Comparison of ENCODE assay signal across 12 cellular contexts in the genomic region with DNA sequence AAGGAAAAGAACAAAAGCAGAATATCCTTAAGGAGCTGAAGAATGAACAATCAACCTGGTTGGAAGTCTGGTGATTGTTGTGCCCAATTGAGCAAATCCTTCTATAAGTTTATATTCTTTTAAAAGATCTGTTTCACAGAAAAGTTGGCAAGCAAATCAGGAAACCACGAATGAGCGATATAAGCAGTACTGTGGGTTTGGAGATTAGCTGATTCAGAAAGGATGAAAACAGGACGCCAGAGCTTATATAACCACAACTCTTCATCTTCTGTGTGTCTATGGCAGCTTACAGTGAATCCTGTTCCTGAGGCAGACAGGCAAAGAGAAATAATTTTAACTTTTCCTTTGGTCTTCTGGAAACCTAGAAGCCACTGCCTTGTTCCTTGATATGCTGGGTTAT.
A peak's percentile ranks its signal among the peaks of the same experiment; 100 is the strongest.
DNase-seq lines count a peak whose midpoint lies in the region; ATAC-seq and TF ChIP-seq lines count a peak whose summit lies in the region.
"Had no signal": no experiment of that assay in that cellular context is flagged by ENCODE, and none has a peak within 500 bp of the region (broad histone marks: within the 10 kb centered on the region; RNA-seq: fewer than 3 reads in every experiment).

No MANE protein-coding gene starts in this region.

- no peaks in the 10 kb centered on the region for H3K36me3 ChIP-seq in sigmoid colon

- TF ChIP-seq POLR2A in sigmoid colon (IDR thresholded peaks at IDR 0.05), result no peak

- no peak overlapping the region for H3K4me3 ChIP-seq in sigmoid colon
- H3K4me3 ChIP-seq: suprapubic skin had no signal

- H3K4me3 Mint-ChIP-seq in activated CD4-positive, alpha-beta T cell treated with anti-CD3 and anti-CD28 coated beads for 36 hours, result no peak overlapping the region
- H3K4me3 Mint-ChIP-seq: activated B cell treated with CpG ODN at 0.5 μM for 24 hours had no signal

- TF ChIP-seq EP300 in sigmoid colon (IDR thresholded peaks at IDR 0.05), result no peak

- H3K9me3 Mint-ChIP-seq in activated CD4-positive, alpha-beta T cell treated with anti-CD3 and anti-CD28 coated beads for 36 hours (ENCODE audit: low read depth), result no peaks in the 10 kb centered on the region
- H3K9me3 Mint-ChIP-seq: activated B cell treated with CpG ODN at 0.5 μM for 24 hours had no signal

- no peak for TF ChIP-seq CTCF in sigmoid colon (IDR thresholded peaks at IDR 0.05)

- H3K27me3 Mint-ChIP-seq in activated CD4-positive, alpha-beta T cell treated with anti-CD3 and anti-CD28 coated beads for 36 hours, result no peaks in the 10 kb centered on the region
- H3K27me3 Mint-ChIP-seq: activated B cell treated with CpG ODN at 0.5 μM for 24 hours had no signal

- no peak for DNase-seq in activated CD4-positive, alpha-beta T cell treated with anti-CD3 and anti-CD28 coated beads for 36 hours
- no peak for DNase-seq in activated CD4-positive, alpha-beta T cell treated with anti-CD3 and anti-CD28 coated beads, Interleukin-2, amount 50 U/mL, for 1 hour
- peak; percentile 73 for DNase-seq in MV-4-11 (lab: John Stamatoyannopoulos, UW)
- DNase-seq in astrocyte of the hippocampus (ENCODE audit: low read depth, low spot score), result peak; percentile 56
- peak; percentile 5 for DNase-seq in pulmonary artery endothelial cell (ENCODE audit: low read depth, low spot score)
- no peak for DNase-seq in sigmoid colon
- no peak for DNase-seq in activated CD8-positive, alpha-beta memory T cell treated with anti-CD3 and anti-CD28 coated beads, Interleukin-2, amount 50 U/mL, for 48 hours
- no peak for DNase-seq in epidermal melanocyte (ENCODE audit: insufficient read length, low spot score)
- DNase-seq: activated B cell treated with CpG ODN at 0.5 μM for 24 hours, NCI-H1105 had no signal

- H3K27me3 ChIP-seq in sigmoid colon, result no peaks in the 10 kb centered on the region
- H3K27me3 ChIP-seq: neutrophil, suprapubic skin had no signal

- no peaks in the 10 kb centered on the region for H3K9me3 ChIP-seq in sigmoid colon
- H3K9me3 ChIP-seq: neutrophil, suprapubic skin had no signal

- ATAC-seq in activated CD4-positive, alpha-beta T cell treated with anti-CD3 and anti-CD28 coated beads for 36 hours, result peak; percentile 92

- intact Hi-C loops in activated CD4-positive, alpha-beta T cell treated with anti-CD3 and anti-CD28 coated beads for 36 hours (cut with DNase I, micrococcal nuclease), result no loop called here
- intact Hi-C loops in sigmoid colon (cut with DNase I), result no loop called here

- WGBS in sigmoid colon, 2 donors, result 18 to 23% methylated on average over 3 of the region's 3 CpGs

- peaks cover 23% of the 10 kb centered on the region for H3K4me1 Mint-ChIP-seq in activated CD4-positive, alpha-beta T cell treated with anti-CD3 and anti-CD28 coated beads for 36 hours
- H3K4me1 Mint-ChIP-seq: activated B cell treated with CpG ODN at 0.5 μM for 24 hours had no signal

- H3K36me3 Mint-ChIP-seq in activated CD4-positive, alpha-beta T cell treated with anti-CD3 and anti-CD28 coated beads for 36 hours (ENCODE audit: low read depth), result peaks cover 17% of the 10 kb centered on the region

- no peak overlapping the region for H3K27ac Mint-ChIP-seq in activated CD4-positive, alpha-beta T cell treated with anti-CD3 and anti-CD28 coated beads for 36 hours
- H3K27ac Mint-ChIP-seq: activated B cell treated with CpG ODN at 0.5 μM for 24 hours had no signal

- POLR2A ChIA-PET in activated CD4-positive, alpha-beta T cell treated with anti-CD3 and anti-CD28 coated beads for 36 hours (lab: Charles Lee), result no interaction called here

- H3K4me1 ChIP-seq in sigmoid colon, result peaks cover 0 to 7% (median 5%) of the 10 kb centered on the region in 4 donors
- H3K4me1 ChIP-seq: suprapubic skin had no signal

- H3K27ac ChIP-seq in sigmoid colon, result peak overlapping the region in 2 of 4 donors; percentile 19 to 30
- H3K27ac ChIP-seq: neutrophil, suprapubic skin had no signal

- CTCF ChIA-PET in activated CD4-positive, alpha-beta T cell treated with anti-CD3 and anti-CD28 coated beads for 36 hours (lab: Charles Lee), result no interaction called here

Comparison
In these comparisons a context has a peak if more than half of its experiments do, and no peak if none do; other contexts are left out.
1. DNase-seq: peak in MV-4-11 (single experiment), astrocyte of the hippocampus (single experiment) and pulmonary artery endothelial cell (single experiment); none in activated CD4-positive, alpha-beta T cell treated with anti-CD3 and anti-CD28 coated beads for 36 hours (single experiment), activated CD4-positive, alpha-beta T cell treated with anti-CD3 and anti-CD28 coated beads, Interleukin-2, amount 50 U/mL, for 1 hour (single experiment), sigmoid colon (single experiment), activated CD8-positive, alpha-beta memory T cell treated with anti-CD3 and anti-CD28 coated beads, Interleukin-2, amount 50 U/mL, for 48 hours (single experiment) and epidermal melanocyte (single experiment).